In genomic region chr6:70997379-70997778, GRCh38 we compare ENCODE assay signal across 30 cellular contexts. TPM values are rescaled to one million over a fixed set of nuclear protein-coding genes. Genes with fewer than 3 reads are reported as not detected.
A peak's percentile ranks its signal among the peaks of the same experiment; 100 is the strongest.
DNase-seq lines count a peak whose midpoint lies in the region; FAIRE-seq and TF ChIP-seq lines count a peak whose summit lies in the region.
"Had no signal": no experiment of that assay in that cellular context is flagged by ENCODE, and none has a peak within 500 bp of the region (broad histone marks: within the 10 kb centered on the region; RNA-seq: fewer than 3 reads in every experiment).

No MANE protein-coding gene starts in this region.

- no peak overlapping the region for H3K14ac ChIP-seq in H1 (ENCODE audit: insufficient read length)

- H3K9me2 ChIP-seq in MM.1S (replicated peaks; ENCODE audit: insufficient read depth, low read length), result no peaks in the 10 kb centered on the region

- no peak overlapping the region for H3K27ac Mint-ChIP-seq in type B pancreatic cell
- H3K27ac Mint-ChIP-seq: CD4-positive, alpha-beta memory T cell; CD8-positive, alpha-beta memory T cell had no signal

- peak overlapping the region; percentile 16 for H3K4me3 Mint-ChIP-seq in type B pancreatic cell
- H3K4me3 Mint-ChIP-seq: CD14-positive monocyte; CD4-positive, alpha-beta memory T cell; CD4-positive, CD25-positive, alpha-beta regulatory T cell; CD8-positive, alpha-beta memory T cell had no signal

- TF ChIP-seq POLR2A in H1 (IDR thresholded peaks at IDR 0.05; ENCODE audit: control extremely low read depth in 1 of 2, low read depth in 2 of 2, low read length in 2 of 2) (no peak), ovary (IDR thresholded peaks at IDR 0.05) (no peak)

- no peaks in the 10 kb centered on the region for H3K79me1 ChIP-seq in H1 (ENCODE audit: low read depth, low read length)
- H3K79me1 ChIP-seq in mesendoderm (ENCODE audit: low read length), result no peaks in the 10 kb centered on the region

- no peak overlapping the region for H2AFZ ChIP-seq in H1 (ENCODE audit: low read length)
- no peak overlapping the region for H2AFZ ChIP-seq in MM.1S (ENCODE audit: low read length)

- H3K9me3 Mint-ChIP-seq in type B pancreatic cell, result no peaks in the 10 kb centered on the region

- POLR2A ChIA-PET in H1 (lab: Charles Lee; ENCODE audit: partially characterized antibody), result no interaction called here

- no peaks in the 10 kb centered on the region for H3K23me2 ChIP-seq in H1 (ENCODE audit: low read depth, low read length)

- no peak overlapping the region for H2BK15ac ChIP-seq in H1 (ENCODE audit: low read length)
- no peak overlapping the region for H2BK15ac ChIP-seq in mesendoderm (replicated peaks; ENCODE audit: low read depth)

- H3K4ac ChIP-seq in H1 (replicated peaks; ENCODE audit: insufficient read length, low read depth, low read length) (no peak overlapping the region), mesendoderm (ENCODE audit: low read depth, low read length) (no peak overlapping the region)

- intact Hi-C loops in ovary (cut with DNase I), result no loop called here

- H4K5ac ChIP-seq in H1 (ENCODE audit: insufficient read length, low read depth, low read length), result no peak overlapping the region
- H4K5ac ChIP-seq in mesendoderm (ENCODE audit: low read length), result no peak overlapping the region

- H2BK5ac ChIP-seq in H1 (ENCODE audit: low read depth, low read length) (no peak overlapping the region), mesendoderm (ENCODE audit: low read length) (no peak overlapping the region)

- H3K18ac ChIP-seq in H1 (ENCODE audit: extremely low read depth, low read length) (no peak overlapping the region), mesendoderm (ENCODE audit: low read length) (no peak overlapping the region)

- no peaks in the 10 kb centered on the region for H3F3A ChIP-seq in MM.1S (ENCODE audit: insufficient read depth, low read length)

- no peaks in the 10 kb centered on the region for H3K79me2 ChIP-seq in H1 (ENCODE audit: control insufficient read depth in 1 of 2, insufficient read depth in 2 of 2, low read length in 2 of 2)
- no peaks in the 10 kb centered on the region for H3K79me2 ChIP-seq in mesendoderm (ENCODE audit: control insufficient read depth, insufficient read depth, low read length)
- H3K79me2 ChIP-seq in MM.1S (ENCODE audit: low read length), result no peaks in the 10 kb centered on the region

- H2BK12ac ChIP-seq in H1 (ENCODE audit: low read depth, low read length), result no peak overlapping the region

- H3K4me1 ChIP-seq in H1 (replicated peaks in 1 of 4; ENCODE audit: control insufficient read depth in 3 of 4, insufficient read depth in 4 of 4, low read length in 3 of 4), result no peaks in the 10 kb centered on the region
- H3K4me1 ChIP-seq in mesendoderm (ENCODE audit: control insufficient read depth, low read depth, low read length), result no peaks in the 10 kb centered on the region
- no peaks in the 10 kb centered on the region for H3K4me1 ChIP-seq in MM.1S (ENCODE audit: low read length)
- no peaks in the 10 kb centered on the region for H3K4me1 ChIP-seq in ovary (ENCODE audit: insufficient read depth)
- H3K4me1 ChIP-seq: BE2C, BLaER1 had no signal

- H3K23ac ChIP-seq in H1 (ENCODE audit: insufficient read length), result no peak overlapping the region
- no peak overlapping the region for H3K23ac ChIP-seq in mesendoderm (ENCODE audit: low read length)

- H3K9ac ChIP-seq in H1 (replicated peaks in 1 of 4; ENCODE audit: extremely low read depth in 1 of 4, low read depth in 3 of 4, low read length in 3 of 4), result no peak overlapping the region
- no peak overlapping the region for H3K9ac ChIP-seq in mesendoderm (ENCODE audit: low read length)
- H3K9ac ChIP-seq in MM.1S (ENCODE audit: low read length), result no peak overlapping the region
- H3K9ac ChIP-seq: BLaER1 had no signal

- TF ChIP-seq CTCF in H1 (IDR thresholded peaks at IDR 0.05; ENCODE audit: control extremely low read depth in 1 of 3, insufficient read depth in 1 of 3, low read depth in 1 of 3, low read length in 3 of 3) (no peak), type B pancreatic cell (conservative IDR thresholded peaks at IDR 0.05) (no peak), MM.1S (IDR thresholded peaks at IDR 0.05; ENCODE audit: low read length) (no peak), ovary (IDR thresholded peaks at IDR 0.05) (no peak)

- H3K27ac ChIP-seq in H1 (ENCODE audit: low read depth, low read length) (no peak overlapping the region), mesendoderm (ENCODE audit: low read depth, low read length) (no peak overlapping the region), MM.1S (ENCODE audit: low read length) (no peak overlapping the region), ovary (no peak overlapping the region)
- H3K27ac ChIP-seq: BLaER1 had no signal

- no peak for TF ChIP-seq EP300 in H1 (IDR thresholded peaks at IDR 0.05; ENCODE audit: borderline replicate concordance in 1 of 2, low read depth in 2 of 2, low read length in 2 of 2)
- TF ChIP-seq EP300 in ovary (IDR thresholded peaks at IDR 0.05), result no peak

- no peaks in the 10 kb centered on the region for H3K27me3 ChIP-seq in H1 (replicated peaks in 1 of 4; ENCODE audit: control insufficient read depth in 3 of 4, extremely low read depth in 1 of 4, insufficient read depth in 3 of 4, low read length in 3 of 4)
- no peaks in the 10 kb centered on the region for H3K27me3 ChIP-seq in mesendoderm (ENCODE audit: insufficient read depth, low read length, poor library complexity)
- H3K27me3 ChIP-seq in MM.1S (replicated peaks; ENCODE audit: insufficient read depth, low read length), result no peaks in the 10 kb centered on the region
- no peaks in the 10 kb centered on the region for H3K27me3 ChIP-seq in ovary
- H3K27me3 ChIP-seq: BE2C, BLaER1 had no signal

- CTCF ChIA-PET in H1 (lab: Charles Lee; ENCODE audit: partially characterized antibody), result interaction anchor here (1.0 kb wide), 1 partner anchor 40 kb away, joined by 5 read pairs; the partner anchor contains the start of gene B3GAT2

- 76% methylated on average over 3 of the region's 3 CpGs; no CpG with 5 or more reads in 1 of the 2 experiments for WGBS in H1 (ENCODE audit: extremely low coverage in 1 of 2, insufficient coverage in 1 of 2, insufficient read length in 1 of 2, insufficient replicate concordance in 2 of 2, low coverage in 1 of 2, low lambda C conversion rate in 2 of 2, missing lambda C conversion rate in 1 of 2), 2 experiments
- no CpG with 5 or more reads among the region's 3 CpGs for WGBS in mesendoderm (ENCODE audit: extremely low coverage, insufficient coverage, low lambda C conversion rate)
- WGBS in ovary, 3 donors, result 79 to 87% (median 83%) methylated on average over 3 of the region's 3 CpGs

- H3K4me2 ChIP-seq in H1 (ENCODE audit: insufficient read depth in 1 of 2, low read depth in 2 of 2, low read length in 2 of 2) (no peak overlapping the region), mesendoderm (ENCODE audit: low read length) (no peak overlapping the region), MM.1S (ENCODE audit: low read depth, low read length) (no peak overlapping the region)
- H3K4me2 ChIP-seq: BLaER1 had no signal

- no peaks in the 10 kb centered on the region for H3K36me3 Mint-ChIP-seq in type B pancreatic cell
- H3K36me3 Mint-ChIP-seq: CD14-positive monocyte; CD4-positive, alpha-beta memory T cell; CD4-positive, CD25-positive, alpha-beta regulatory T cell; CD8-positive, alpha-beta memory T cell had no signal

- H4K20me1 ChIP-seq in H1 (replicated peaks in 1 of 2; ENCODE audit: control insufficient read depth in 1 of 2, insufficient read depth in 2 of 2, low read length in 2 of 2), result no peaks in the 10 kb centered on the region
- no peaks in the 10 kb centered on the region for H4K20me1 ChIP-seq in MM.1S (ENCODE audit: insufficient read depth, low read length)
- H4K20me1 ChIP-seq: BLaER1 had no signal

- no peak for FAIRE-seq in H1 (lab: Jason Lieb, UNC)
- FAIRE-seq: A204.1, GM12878, GM12892, GM18507 had no signal

- H2BK120ac ChIP-seq in H1 (replicated peaks; ENCODE audit: low read depth, low read length) (no peak overlapping the region), mesendoderm (ENCODE audit: low read depth, low read length) (no peak overlapping the region)

- DNase-seq in NCI-H69 (lab: John Stamatoyannopoulos, UW) (peak; percentile 14), H1 (ENCODE audit: low read depth in 1 of 2, low spot score in 2 of 2) (no peak), mesendoderm (peak; percentile 54), type B pancreatic cell (ENCODE audit: extremely low spot score, unreplicated experiment) (no peak), MM.1S (no peak), RPMI8226 (no peak), NCI-H2107 (lab: John Stamatoyannopoulos, UW) (no peak), ovary (no peak)
- DNase-seq: 8988T; ACHN; BE2C; C1 segment of cervical spinal cord; CD4-positive, alpha-beta memory T cell; CD4-positive, CD25-positive, alpha-beta regulatory T cell; CD8-positive, alpha-beta memory T cell; COR-L47; DMS 273 treated with DMSO at 0.1 percent for 48 hours; DMS153; DMS53; DMS79; DND-41; EL; GDM1 had no signal

- H3K4me3 ChIP-seq in H1 (ENCODE audit: extremely low read depth in 1 of 4, insufficient read depth in 2 of 4, low read depth in 3 of 4, low read length in 4 of 4) (no peak overlapping the region), mesendoderm (ENCODE audit: low read length) (no peak overlapping the region), MM.1S (ENCODE audit: low read length) (no peak overlapping the region), ovary (no peak overlapping the region)
- H3K4me3 ChIP-seq: BLaER1, GM12878 had no signal

- no peak overlapping the region for H4K91ac ChIP-seq in H1 (replicated peaks; ENCODE audit: insufficient read length, low read length)

- H3K56ac ChIP-seq in H1 (replicated peaks; ENCODE audit: insufficient read length, low read depth, low read length) (no peak overlapping the region), mesendoderm (ENCODE audit: low read length) (no peak overlapping the region)

- H3K36me3 ChIP-seq in H1 (ENCODE audit: control insufficient read depth in 2 of 4, insufficient read depth in 4 of 4, low read length in 3 of 4), result no peaks in the 10 kb centered on the region
- no peaks in the 10 kb centered on the region for H3K36me3 ChIP-seq in mesendoderm (ENCODE audit: control insufficient read depth, insufficient read depth, low read length)
- no peaks in the 10 kb centered on the region for H3K36me3 ChIP-seq in MM.1S (replicated peaks; ENCODE audit: insufficient read depth, low read length)
- no peaks in the 10 kb centered on the region for H3K36me3 ChIP-seq in ovary
- H3K36me3 ChIP-seq: BE2C, BLaER1 had no signal

- H2BK20ac ChIP-seq in H1 (ENCODE audit: low read length), result no peak overlapping the region

- H3K9me3 ChIP-seq in H1 (ENCODE audit: insufficient read depth in 2 of 2, low read depth in 1 of 2, low read length in 1 of 2) (no peaks in the 10 kb centered on the region), MM.1S (replicated peaks; ENCODE audit: insufficient read depth, low read length) (no peaks in the 10 kb centered on the region), ovary (no peaks in the 10 kb centered on the region)
- H3K9me3 ChIP-seq: BE2C, BLaER1 had no signal

- H3K4me1 Mint-ChIP-seq in type B pancreatic cell (ENCODE audit: unreplicated experiment), result no peaks in the 10 kb centered on the region
- H3K4me1 Mint-ChIP-seq: CD14-positive monocyte; CD4-positive, alpha-beta memory T cell; CD4-positive, CD25-positive, alpha-beta regulatory T cell; CD8-positive, alpha-beta memory T cell had no signal

- no peak for TF ChIP-seq RAD21 in H1 (IDR thresholded peaks at IDR 0.05 in 1 of 2, conservative IDR thresholded peaks at IDR 0.05 in 1 of 2; ENCODE audit: low read depth in 2 of 2, low read length in 2 of 2)

- peaks cover 16% of the 10 kb centered on the region for H3K27me3 Mint-ChIP-seq in type B pancreatic cell

- H2AK5ac ChIP-seq in H1 (ENCODE audit: low read depth, low read length) (no peak overlapping the region), mesendoderm (ENCODE audit: low read length) (no peak overlapping the region)

- peak overlapping the region; percentile 69; the same call in 1 of the 2 replicates for H4K8ac ChIP-seq in H1 (ENCODE audit: extremely low read depth, insufficient read depth, low read length)
- no peak overlapping the region for H4K8ac ChIP-seq in mesendoderm (ENCODE audit: low read depth, low read length)

RNA-seq across cellular contexts. Expression of gene B3GAT2, which starts 40.5 kb away (rescaled TPM):
- 1.8 and 1.9 TPM in 2 replicates for total RNA-seq in H1 (2021; fragmentation: NEBNext Ultra II Directional; extraction: Animal tissue kit (Norgen Biotek cat#: 25700))
- polyA plus RNA-seq in H1 (2011; rRNA removed) (0.47 and 0.83 TPM in 2 replicates), ovary (under 1 TPM; 0.04 to 0.15 TPM)
- 0.57 TPM for polyA plus RNA-seq in H1 (2011; cell fraction: cytosol; rRNA removed)
- 0.91 TPM for polyA plus RNA-seq in H1 (2011; cell fraction: nucleus; rRNA removed)
- 0.69 to 1.4 TPM (median 0.86 TPM) in 4 replicates for polyA plus RNA-seq in H1 (2012, experiment 1 of 2)
- polyA plus RNA-seq in H1 (2012, experiment 2 of 2), result 0.16 TPM
- 1.6 TPM for polyA plus RNA-seq in H1 (2013, experiment 1 of 2)
- polyA plus RNA-seq in H1 (2013, experiment 2 of 2), result 1.4 TPM
- 0.82 and 1.2 TPM in 2 replicates for polyA minus RNA-seq in H1 (2011; rRNA and poly(A)+ RNA removed)
- 0.51 TPM for polyA minus RNA-seq in H1 (2011; cell fraction: cytosol; rRNA and poly(A)+ RNA removed)
- polyA minus RNA-seq in H1 (2011; cell fraction: nucleus; rRNA and poly(A)+ RNA removed), result 2.1 TPM
- 0.21 TPM for polyA plus RNA-seq in mesendoderm (2013, experiment 1 of 2)
- 0.24 TPM for polyA plus RNA-seq in mesendoderm (2013, experiment 2 of 2)
- total RNA-seq in type B pancreatic cell (ENCODE audit: low replicate concordance) (0.05 and 1.7 TPM in 2 replicates), ovary (under 1 TPM in 1 of 7 donors, not detected in 6; 0.05 TPM)
- total RNA-seq: A673; CD4-positive, alpha-beta memory T cell; CD4-positive, CD25-positive, alpha-beta regulatory T cell; CD8-positive, alpha-beta memory T cell; GM12878 had no signal

Comparison
In these comparisons a context has a peak if more than half of its experiments do, and no peak if none do; other contexts are left out.
1. DNase-seq: peak in NCI-H69 (single experiment) and mesendoderm (single experiment); none in H1 (0 of 2), type B pancreatic cell (single experiment), MM.1S (single experiment), RPMI8226 (single experiment), NCI-H2107 (single experiment) and ovary (0 of 5).